ENCODE assay signal across 1 cellular context in the genomic region with DNA sequence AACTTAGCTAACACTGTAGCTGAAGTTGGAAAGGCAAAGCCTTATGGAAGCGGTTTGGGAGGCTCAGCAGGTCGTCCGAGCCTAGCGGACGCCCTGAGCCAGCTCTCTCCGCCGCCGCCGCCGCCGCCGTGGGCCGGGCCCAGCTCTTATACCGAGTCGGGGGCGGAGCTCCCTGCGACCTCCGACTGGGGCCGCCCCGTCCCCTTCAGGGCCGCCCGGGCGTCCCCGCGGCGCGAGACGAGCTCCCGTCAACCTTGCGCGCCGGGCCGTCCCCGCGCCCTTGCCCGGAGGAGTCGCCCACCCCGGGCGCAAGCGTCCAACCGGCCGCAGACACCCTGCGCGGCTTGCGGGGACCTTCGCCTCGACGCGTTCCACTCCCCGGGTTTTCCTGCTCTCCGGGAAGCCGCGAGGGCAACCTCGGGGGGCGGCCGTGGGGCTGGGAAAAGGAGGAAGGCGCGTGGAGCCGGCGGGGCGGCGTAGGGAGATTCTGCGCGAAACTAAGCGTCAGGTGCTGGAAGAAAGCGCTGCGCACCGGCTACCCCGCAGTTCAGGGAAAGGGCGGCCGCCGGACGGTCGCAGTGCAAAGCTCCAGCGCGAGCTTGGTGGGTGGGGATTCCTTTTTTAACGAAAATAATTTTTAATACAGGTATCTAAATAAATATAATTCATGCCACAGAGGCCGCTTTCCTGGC.
TF ChIP-seq lines count a peak whose summit lies in the region.

A gene with protein sequence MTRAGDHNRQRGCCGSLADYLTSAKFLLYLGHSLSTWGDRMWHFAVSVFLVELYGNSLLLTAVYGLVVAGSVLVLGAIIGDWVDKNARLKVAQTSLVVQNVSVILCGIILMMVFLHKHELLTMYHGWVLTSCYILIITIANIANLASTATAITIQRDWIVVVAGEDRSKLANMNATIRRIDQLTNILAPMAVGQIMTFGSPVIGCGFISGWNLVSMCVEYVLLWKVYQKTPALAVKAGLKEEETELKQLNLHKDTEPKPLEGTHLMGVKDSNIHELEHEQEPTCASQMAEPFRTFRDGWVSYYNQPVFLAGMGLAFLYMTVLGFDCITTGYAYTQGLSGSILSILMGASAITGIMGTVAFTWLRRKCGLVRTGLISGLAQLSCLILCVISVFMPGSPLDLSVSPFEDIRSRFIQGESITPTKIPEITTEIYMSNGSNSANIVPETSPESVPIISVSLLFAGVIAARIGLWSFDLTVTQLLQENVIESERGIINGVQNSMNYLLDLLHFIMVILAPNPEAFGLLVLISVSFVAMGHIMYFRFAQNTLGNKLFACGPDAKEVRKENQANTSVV (minus strand): TSS at position 125 of the 692 bp plus-strand sequence. CDS start 326 bp downstream, outside the sequence.

TF ChIP-seq in HepG2, 621 proteins besides CTCF, POLR2A, EP300 and RAD21 (continued from another document and continues in another):
- TF ChIP-seq, protein P1, sequence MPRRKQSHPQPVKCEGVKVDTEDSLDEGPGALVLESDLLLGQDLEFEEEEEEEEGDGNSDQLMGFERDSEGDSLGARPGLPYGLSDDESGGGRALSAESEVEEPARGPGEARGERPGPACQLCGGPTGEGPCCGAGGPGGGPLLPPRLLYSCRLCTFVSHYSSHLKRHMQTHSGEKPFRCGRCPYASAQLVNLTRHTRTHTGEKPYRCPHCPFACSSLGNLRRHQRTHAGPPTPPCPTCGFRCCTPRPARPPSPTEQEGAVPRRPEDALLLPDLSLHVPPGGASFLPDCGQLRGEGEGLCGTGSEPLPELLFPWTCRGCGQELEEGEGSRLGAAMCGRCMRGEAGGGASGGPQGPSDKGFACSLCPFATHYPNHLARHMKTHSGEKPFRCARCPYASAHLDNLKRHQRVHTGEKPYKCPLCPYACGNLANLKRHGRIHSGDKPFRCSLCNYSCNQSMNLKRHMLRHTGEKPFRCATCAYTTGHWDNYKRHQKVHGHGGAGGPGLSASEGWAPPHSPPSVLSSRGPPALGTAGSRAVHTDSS (CRISPR knock-in tag; conservative IDR thresholded peaks at IDR 0.05) = no peak
- TF ChIP-seq ZNF850 (CRISPR knock-in tag; conservative IDR thresholded peaks at IDR 0.05) = no peak
- TF ChIP-seq, protein P2, sequence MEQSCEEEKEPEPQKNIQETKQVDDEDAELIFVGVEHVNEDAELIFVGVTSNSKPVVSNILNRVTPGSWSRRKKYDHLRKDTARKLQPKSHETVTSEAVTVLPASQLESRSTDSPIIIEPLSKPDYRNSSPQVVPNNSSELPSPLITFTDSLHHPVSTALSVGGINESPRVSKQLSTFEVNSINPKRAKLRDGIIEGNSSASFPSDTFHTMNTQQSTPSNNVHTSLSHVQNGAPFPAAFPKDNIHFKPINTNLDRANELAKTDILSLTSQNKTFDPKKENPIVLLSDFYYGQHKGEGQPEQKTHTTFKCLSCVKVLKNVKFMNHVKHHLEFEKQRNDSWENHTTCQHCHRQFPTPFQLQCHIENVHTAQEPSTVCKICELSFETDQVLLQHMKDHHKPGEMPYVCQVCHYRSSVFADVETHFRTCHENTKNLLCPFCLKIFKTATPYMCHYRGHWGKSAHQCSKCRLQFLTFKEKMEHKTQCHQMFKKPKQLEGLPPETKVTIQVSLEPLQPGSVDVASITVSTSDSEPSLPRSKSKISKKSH (CRISPR knock-in tag; IDR thresholded peaks at IDR 0.05; ENCODE audit: borderline replicate concordance) = no peak
- TF ChIP-seq, protein P3, sequence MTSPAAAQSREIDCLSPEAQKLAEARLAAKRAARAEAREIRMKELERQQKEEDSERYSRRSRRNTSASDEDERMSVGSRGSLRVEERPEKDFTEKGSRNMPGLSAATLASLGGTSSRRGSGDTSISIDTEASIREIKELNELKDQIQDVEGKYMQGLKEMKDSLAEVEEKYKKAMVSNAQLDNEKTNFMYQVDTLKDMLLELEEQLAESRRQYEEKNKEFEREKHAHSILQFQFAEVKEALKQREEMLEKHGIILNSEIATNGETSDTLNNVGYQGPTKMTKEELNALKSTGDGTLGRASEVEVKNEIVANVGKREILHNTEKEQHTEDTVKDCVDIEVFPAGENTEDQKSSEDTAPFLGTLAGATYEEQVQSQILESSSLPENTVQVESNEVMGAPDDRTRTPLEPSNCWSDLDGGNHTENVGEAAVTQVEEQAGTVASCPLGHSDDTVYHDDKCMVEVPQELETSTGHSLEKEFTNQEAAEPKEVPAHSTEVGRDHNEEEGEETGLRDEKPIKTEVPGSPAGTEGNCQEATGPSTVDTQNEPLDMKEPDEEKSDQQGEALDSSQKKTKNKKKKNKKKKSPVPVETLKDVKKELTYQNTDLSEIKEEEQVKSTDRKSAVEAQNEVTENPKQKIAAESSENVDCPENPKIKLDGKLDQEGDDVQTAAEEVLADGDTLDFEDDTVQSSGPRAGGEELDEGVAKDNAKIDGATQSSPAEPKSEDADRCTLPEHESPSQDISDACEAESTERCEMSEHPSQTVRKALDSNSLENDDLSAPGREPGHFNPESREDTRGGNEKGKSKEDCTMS (CRISPR knock-in tag; conservative IDR thresholded peaks at IDR 0.05) = no peak
- TF ChIP-seq ZNF124 (CRISPR knock-in tag; IDR thresholded peaks at IDR 0.05) = no peak
- TF ChIP-seq ZNF772 (CRISPR knock-in tag; IDR thresholded peaks at IDR 0.05) = peak; percentile 62; the same call in 1 of the 2 replicates
- TF ChIP-seq NFRKB (IDR thresholded peaks at IDR 0.05) = no peak
- TF ChIP-seq ZNF644 (CRISPR knock-in tag; IDR thresholded peaks at IDR 0.05; ENCODE audit: low read depth) = no peak
- TF ChIP-seq FOXA1 (IDR thresholded peaks at IDR 0.05) = no peak
- TF ChIP-seq FOXA1 (CRISPR knock-in tag; IDR thresholded peaks at IDR 0.05) = no peak; the same call in 1 of the 2 replicates
- TF ChIP-seq RBFOX2 (IDR thresholded peaks at IDR 0.05; ENCODE audit: low read depth, low read length) = peak; percentile 87
- TF ChIP-seq MTF2 (CRISPR knock-in tag; IDR thresholded peaks at IDR 0.05; ENCODE audit: borderline replicate concordance) = peak; percentile 24
- peak; percentile 87; the same call in 1 of the 2 replicates for TF ChIP-seq NFATC3 (CRISPR knock-in tag; IDR thresholded peaks at IDR 0.05)
- TF ChIP-seq ZNF720 (CRISPR knock-in tag; IDR thresholded peaks at IDR 0.05) = no peak
- peak; percentile 86; the same call in 1 of the 2 replicates for TF ChIP-seq ZNF674 (CRISPR knock-in tag; IDR thresholded peaks at IDR 0.05; ENCODE audit: low read depth)
- TF ChIP-seq ZSCAN21 (CRISPR knock-in tag; IDR thresholded peaks at IDR 0.05; ENCODE audit: borderline replicate concordance) = peak; percentile 94
- TF ChIP-seq ZNF180 (CRISPR knock-in tag; IDR thresholded peaks at IDR 0.05; ENCODE audit: borderline replicate concordance, low read depth) = no peak
- peak; percentile 80; the same call in 1 of the 2 replicates for TF ChIP-seq CCDC6 (CRISPR knock-in tag; IDR thresholded peaks at IDR 0.05)
- no peak for TF ChIP-seq ATAD3A (CRISPR knock-in tag; IDR thresholded peaks at IDR 0.05)
- TF ChIP-seq, protein P4, sequence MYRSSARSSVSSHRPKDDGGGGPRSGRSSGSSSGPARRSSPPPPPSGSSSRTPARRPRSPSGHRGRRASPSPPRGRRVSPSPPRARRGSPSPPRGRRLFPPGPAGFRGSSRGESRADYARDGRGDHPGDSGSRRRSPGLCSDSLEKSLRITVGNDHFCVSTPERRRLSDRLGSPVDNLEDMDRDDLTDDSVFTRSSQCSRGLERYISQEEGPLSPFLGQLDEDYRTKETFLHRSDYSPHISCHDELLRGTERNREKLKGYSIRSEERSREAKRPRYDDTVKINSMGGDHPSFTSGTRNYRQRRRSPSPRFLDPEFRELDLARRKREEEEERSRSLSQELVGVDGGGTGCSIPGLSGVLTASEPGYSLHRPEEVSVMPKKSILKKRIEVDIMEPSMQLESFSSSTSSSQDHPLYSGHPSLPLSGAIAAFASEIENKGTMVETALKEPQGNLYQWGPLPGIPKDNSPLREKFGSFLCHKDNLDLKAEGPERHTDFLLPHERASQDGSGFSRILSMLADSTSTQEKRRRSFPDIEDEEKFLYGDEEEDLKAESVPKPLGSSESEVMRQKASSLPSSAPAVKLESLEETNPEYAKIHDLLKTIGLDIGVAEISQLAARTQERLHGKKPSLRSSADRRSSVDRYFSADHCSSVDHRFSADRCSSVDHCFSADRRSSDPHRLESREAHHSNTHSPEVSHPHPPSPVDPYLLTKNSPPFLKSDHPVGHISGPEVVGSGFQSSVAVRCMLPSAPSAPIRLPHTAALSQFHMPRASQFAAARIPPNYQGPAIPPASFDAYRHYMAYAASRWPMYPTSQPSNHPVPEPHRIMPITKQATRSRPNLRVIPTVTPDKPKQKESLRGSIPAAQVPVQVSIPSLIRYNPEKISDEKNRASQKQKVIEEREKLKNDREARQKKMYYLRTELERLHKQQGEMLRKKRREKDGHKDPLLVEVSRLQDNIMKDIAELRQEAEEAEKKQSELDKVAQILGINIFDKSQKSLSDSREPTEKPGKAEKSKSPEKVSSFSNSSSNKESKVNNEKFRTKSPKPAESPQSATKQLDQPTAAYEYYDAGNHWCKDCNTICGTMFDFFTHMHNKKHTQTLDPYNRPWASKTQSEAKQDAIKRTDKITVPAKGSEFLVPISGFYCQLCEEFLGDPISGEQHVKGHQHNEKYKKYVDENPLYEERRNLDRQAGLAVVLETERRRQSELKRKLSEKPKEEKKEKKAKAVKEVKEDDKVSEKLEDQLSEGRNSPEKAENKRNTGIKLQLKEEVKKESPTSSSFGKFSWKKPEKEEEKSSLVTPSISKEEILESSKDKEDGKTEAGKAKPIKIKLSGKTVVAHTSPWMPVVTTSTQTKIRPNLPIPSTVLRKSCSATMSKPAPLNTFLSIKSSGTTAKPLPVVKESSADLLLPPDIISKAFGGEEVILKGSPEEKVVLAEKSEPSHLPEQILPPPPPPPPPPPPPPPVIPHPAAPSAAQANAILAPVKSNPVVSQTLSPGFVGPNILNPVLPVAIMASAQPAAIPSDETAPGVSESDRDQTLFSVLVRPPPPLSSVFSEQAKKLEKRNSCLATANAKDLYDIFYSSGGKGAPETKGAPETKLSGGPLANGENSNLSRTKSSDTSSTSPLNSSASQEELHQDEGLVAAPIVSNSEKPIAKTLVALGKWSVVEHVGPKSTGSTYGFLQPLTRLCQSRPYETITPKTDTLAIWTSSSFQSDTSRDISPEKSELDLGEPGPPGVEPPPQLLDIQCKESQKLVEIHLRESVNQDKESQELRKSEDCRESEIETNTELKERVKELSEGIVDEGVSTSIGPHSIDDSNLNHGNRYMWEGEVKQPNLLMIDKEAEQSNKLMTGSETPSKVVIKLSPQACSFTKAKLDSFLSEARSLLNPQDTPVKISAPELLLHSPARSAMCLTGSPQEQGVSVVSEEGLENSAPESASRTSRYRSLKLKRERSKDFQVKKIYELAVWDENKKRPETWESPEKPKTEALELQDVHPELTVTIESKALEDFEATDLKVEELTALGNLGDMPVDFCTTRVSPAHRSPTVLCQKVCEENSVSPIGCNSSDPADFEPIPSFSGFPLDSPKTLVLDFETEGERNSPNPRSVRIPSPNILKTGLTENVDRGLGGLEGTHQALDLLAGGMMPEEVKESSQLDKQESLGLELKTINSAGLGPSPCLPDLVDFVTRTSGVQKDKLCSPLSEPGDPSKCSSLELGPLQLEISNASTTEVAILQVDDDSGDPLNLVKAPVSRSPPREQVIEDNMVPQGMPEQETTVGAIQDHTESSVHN (CRISPR knock-in tag; IDR thresholded peaks at IDR 0.05) = 0 out of 2 replicates have a peak, but pooled peaks have one; percentile 61
- TF ChIP-seq ZNF20 (CRISPR knock-in tag; IDR thresholded peaks at IDR 0.05) = 0 out of 2 replicates have a peak, but pooled peaks have one; percentile 30
- TF ChIP-seq, protein P5, sequence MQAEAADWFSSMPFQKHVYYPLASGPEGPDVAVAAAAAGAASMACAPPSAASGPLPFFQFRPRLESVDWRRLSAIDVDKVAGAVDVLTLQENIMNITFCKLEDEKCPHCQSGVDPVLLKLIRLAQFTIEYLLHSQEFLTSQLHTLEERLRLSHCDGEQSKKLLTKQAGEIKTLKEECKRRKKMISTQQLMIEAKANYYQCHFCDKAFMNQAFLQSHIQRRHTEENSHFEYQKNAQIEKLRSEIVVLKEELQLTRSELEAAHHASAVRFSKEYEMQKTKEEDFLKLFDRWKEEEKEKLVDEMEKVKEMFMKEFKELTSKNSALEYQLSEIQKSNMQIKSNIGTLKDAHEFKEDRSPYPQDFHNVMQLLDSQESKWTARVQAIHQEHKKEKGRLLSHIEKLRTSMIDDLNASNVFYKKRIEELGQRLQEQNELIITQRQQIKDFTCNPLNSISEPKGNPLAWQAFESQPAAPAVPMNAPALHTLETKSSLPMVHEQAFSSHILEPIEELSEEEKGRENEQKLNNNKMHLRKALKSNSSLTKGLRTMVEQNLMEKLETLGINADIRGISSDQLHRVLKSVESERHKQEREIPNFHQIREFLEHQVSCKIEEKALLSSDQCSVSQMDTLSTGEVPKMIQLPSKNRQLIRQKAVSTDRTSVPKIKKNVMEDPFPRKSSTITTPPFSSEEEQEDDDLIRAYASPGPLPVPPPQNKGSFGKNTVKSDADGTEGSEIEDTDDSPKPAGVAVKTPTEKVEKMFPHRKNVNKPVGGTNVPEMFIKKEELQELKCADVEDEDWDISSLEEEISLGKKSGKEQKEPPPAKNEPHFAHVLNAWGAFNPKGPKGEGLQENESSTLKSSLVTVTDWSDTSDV (CRISPR knock-in tag; IDR thresholded peaks at IDR 0.05) = no peak
- peak; percentile 85 for TF ChIP-seq GLI4 (CRISPR knock-in tag; IDR thresholded peaks at IDR 0.05; ENCODE audit: borderline replicate concordance)
- TF ChIP-seq IKZF4 (CRISPR knock-in tag; IDR thresholded peaks at IDR 0.05; ENCODE audit: borderline replicate concordance, low read depth, not compliant biosample characterization) = peak; percentile 61
- TF ChIP-seq ZNF484 (CRISPR knock-in tag; IDR thresholded peaks at IDR 0.05; ENCODE audit: borderline replicate concordance, low read depth) = no peak
- TF ChIP-seq SOX6 (IDR thresholded peaks at IDR 0.05) = no peak
- TF ChIP-seq SOX6 (CRISPR knock-in tag; IDR thresholded peaks at IDR 0.05) = 0 out of 2 replicates have a peak, but pooled peaks have one; percentile 4
- TF ChIP-seq, protein P6, sequence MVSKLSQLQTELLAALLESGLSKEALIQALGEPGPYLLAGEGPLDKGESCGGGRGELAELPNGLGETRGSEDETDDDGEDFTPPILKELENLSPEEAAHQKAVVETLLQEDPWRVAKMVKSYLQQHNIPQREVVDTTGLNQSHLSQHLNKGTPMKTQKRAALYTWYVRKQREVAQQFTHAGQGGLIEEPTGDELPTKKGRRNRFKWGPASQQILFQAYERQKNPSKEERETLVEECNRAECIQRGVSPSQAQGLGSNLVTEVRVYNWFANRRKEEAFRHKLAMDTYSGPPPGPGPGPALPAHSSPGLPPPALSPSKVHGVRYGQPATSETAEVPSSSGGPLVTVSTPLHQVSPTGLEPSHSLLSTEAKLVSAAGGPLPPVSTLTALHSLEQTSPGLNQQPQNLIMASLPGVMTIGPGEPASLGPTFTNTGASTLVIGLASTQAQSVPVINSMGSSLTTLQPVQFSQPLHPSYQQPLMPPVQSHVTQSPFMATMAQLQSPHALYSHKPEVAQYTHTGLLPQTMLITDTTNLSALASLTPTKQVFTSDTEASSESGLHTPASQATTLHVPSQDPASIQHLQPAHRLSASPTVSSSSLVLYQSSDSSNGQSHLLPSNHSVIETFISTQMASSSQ (IDR thresholded peaks at IDR 0.05; ENCODE audit: low read depth) = no peak
- TF ChIP-seq, protein P6 (CRISPR knock-in tag; IDR thresholded peaks at IDR 0.05; ENCODE audit: borderline replicate concordance) = peak; percentile 59; the same call in 1 of the 2 replicates
